In the genomic region with DNA sequence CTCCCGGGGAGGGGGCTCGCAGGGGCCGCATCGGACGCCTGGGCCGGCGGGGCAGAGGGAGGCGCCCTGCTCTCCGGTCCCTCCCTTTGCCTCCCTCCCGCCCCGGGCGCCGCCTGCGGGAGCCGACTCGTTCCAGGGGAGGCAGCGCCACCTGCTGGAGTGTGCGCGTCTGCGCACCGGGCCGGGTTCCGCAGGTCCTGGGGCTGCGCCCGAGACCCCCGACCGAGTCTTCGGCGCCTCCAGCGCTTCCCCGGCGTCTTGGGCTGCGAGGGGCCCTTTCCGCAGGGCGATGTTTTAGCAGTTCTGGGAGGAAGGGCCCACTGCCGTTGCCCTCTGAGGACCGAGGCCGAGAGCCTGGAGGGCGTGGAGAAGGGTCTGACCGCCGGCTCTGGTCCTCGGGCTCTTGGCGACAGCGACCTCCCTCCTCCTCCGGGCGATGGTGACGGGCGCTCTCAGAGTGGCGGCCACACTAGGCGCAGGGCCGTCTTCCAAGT, we compare ENCODE assay signal across 8 cellular contexts.
A peak's percentile ranks its signal among the peaks of the same experiment; 100 is the strongest.
DNase-seq lines count a peak whose midpoint lies in the region; ATAC-seq and TF ChIP-seq lines count a peak whose summit lies in the region.

No MANE protein-coding gene starts in this region.

- ATAC-seq in HG03135 (IDR thresholded peaks at IDR 0.05; ENCODE audit: unreplicated experiment) (peak; percentile 54), GM21360 (IDR thresholded peaks at IDR 0.05; ENCODE audit: unreplicated experiment) (no peak)

- no peak overlapping the region for H3K27ac Mint-ChIP-seq in chondrocyte (ENCODE audit: unreplicated experiment)

- H3K36me3 Mint-ChIP-seq in chondrocyte (ENCODE audit: low read depth): no peaks in the 10 kb centered on the region

- H3K4me3 Mint-ChIP-seq in chondrocyte (ENCODE audit: unreplicated experiment): peak overlapping the region; percentile 62

- peaks cover 9% of the 10 kb centered on the region for H3K27me3 Mint-ChIP-seq in chondrocyte (ENCODE audit: low read depth)

- peaks cover 12% of the 10 kb centered on the region for H3K4me1 Mint-ChIP-seq in chondrocyte (ENCODE audit: low read depth)

- TF ChIP-seq CTCF in chondrocyte (IDR thresholded peaks at IDR 0.05): peak; percentile 100

- H3K9me3 Mint-ChIP-seq in chondrocyte (ENCODE audit: low read depth): no peaks in the 10 kb centered on the region

- peak; percentile 94 for DNase-seq in GM03348 (ENCODE audit: low spot score)
- peak; percentile 77 for DNase-seq in NCI-H460 (ENCODE audit: extremely low read depth, low read depth)
- peak; percentile 84 to 85 for DNase-seq in activated CD4-positive, alpha-beta T cell treated with anti-CD3 and anti-CD28 coated beads for 24 hours (ENCODE audit: low read depth in 2 of 2)
- no peak for DNase-seq in chondrocyte (ENCODE audit: low spot score)
- peak; percentile 71 for DNase-seq in kidney tubule cell (ENCODE audit: low spot score)
- DNase-seq in stimulated activated CD4-positive, alpha-beta T cell treated with anti-CD3 and anti-CD28 coated beads, Interleukin-15, amount 100 ng/mL, for 48 hours (ENCODE audit: low read depth in 2 of 2): peak; percentile 70 to 83
